27 cellular contexts compared by ENCODE assay signal in the genomic region with DNA sequence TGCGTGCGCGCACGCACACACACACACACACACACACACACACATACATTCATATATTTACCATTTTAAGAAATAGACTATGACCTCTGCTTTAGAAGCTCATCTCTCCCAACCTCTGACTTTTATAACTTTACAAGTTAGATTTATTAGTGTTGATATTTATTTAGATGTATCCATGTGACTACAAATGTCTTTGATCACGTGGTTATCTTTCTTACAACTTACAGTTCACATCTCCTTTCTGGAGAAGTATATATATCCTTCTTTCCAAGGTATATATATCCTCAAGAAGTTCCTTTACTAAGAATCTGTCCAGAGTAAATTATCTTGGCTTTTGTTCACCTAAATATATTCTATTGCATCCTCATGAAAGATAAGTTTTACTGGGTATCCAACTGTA.
"Had no signal": no experiment of that assay in that cellular context is flagged by ENCODE, and none has a peak within 500 bp of the region (broad histone marks: within the 10 kb centered on the region; RNA-seq: fewer than 3 reads in every experiment).

No MANE protein-coding gene starts in this region.

- FAIRE-seq: colon, islet of Langerhans, keratinocyte had no signal

- H3K27me3 ChIP-seq: gastrocnemius medialis had no signal

- H3K4me1 ChIP-seq: esophagus squamous epithelium, gastrocnemius medialis, left lung, lower lobe of right lung had no signal

- DNase-seq: dermis blood vessel endothelial cell; dorsolateral prefrontal cortex; effector CD8-positive, alpha-beta T cell; effector memory CD8-positive, alpha-beta T cell; endodermal cell; erythroblast; esophagus squamous epithelium; foreskin fibroblast; foreskin melanocyte; gastrocnemius medialis; glutamatergic neuron; head of caudate nucleus; heart right ventricle; hippocampal formation; left cardiac atrium; left lung; left ventricle myocardium superior; lower lobe of right lung; mesenchymal stem cell; mucosa of descending colon; naive B cell had no signal

- H3K4me3 ChIP-seq: coronary artery, dorsolateral prefrontal cortex, esophagus squamous epithelium, gastrocnemius medialis, heart right ventricle, left lung, lower lobe of right lung, mucosa of descending colon had no signal

- H3K27ac ChIP-seq: coronary artery, dorsolateral prefrontal cortex, epithelial cell of prostate, esophagus squamous epithelium, gastrocnemius medialis, heart right ventricle, left lung, lower lobe of right lung had no signal

- H3K9me3 ChIP-seq: esophagus squamous epithelium, gastrocnemius medialis, heart right ventricle, left lung, lower lobe of right lung, mucosa of descending colon had no signal

- ATAC-seq: effector memory CD8-positive, alpha-beta T cell; esophagus mucosa; gastrocnemius medialis; heart right ventricle; left cardiac atrium; left lung; left ventricle myocardium superior; lower lobe of right lung; mucosa of descending colon had no signal

- H3K36me3 ChIP-seq: esophagus squamous epithelium, gastrocnemius medialis, heart right ventricle, left lung, lower lobe of right lung had no signal
